Comparison of ENCODE assay signal across 9 cellular contexts in the genomic region with DNA sequence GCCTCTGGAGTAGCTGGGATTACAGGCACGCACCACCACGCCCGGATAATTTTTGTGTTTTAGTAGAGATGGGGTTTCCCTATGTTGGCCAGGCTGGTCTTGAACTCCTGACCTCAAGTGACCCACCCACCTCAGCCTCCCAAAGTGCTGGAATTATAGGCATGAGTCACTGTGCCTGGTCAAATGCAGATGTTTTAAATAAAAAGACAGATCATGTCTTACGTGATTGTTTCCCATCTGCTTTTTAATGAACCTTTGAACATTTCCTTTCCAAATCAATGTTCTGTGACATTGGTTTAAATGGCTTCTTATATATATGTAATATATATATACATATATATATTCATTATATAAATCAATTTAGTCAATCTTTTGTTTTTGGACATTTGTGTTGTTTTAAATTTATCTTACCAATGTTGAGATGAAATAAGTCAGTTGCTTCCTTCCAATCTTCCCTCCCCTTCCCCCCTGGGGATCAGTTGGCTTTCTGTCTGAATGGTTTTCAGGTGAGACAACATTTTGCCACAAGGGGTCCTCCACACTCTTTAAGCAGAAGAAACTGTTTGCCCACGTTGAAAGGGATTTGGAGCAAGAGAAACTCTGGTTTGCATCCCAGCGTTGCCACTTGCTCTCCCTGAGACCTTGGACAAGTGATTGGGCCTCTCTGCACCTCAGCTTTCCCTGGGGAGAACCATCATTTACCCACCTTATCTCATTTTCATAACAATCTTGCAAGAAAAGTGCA. TPM values are rescaled to one million over a fixed set of nuclear protein-coding genes. Genes with fewer than 3 reads are reported as not detected.
DNase-seq lines count a peak whose midpoint lies in the region; ATAC-seq and TF ChIP-seq lines count a peak whose summit lies in the region.
"Had no signal": no experiment of that assay in that cellular context is flagged by ENCODE, and none has a peak within 500 bp of the region (broad histone marks: within the 10 kb centered on the region; RNA-seq: fewer than 3 reads in every experiment).

No MANE protein-coding gene starts in this region.

- H3K79me2 ChIP-seq in neural progenitor cell (ENCODE audit: low read depth): no peaks in the 10 kb centered on the region

- CTCF ChIA-PET in WTC11 (lab: Charles Lee): interaction anchor here (0.6 to 1.9 kb wide), 14 partner anchors 18 to 623 kb away, joined by 3 to 11 read pairs (median 3); no protein-coding TSS in a partner anchor

- H3K9me3 Mint-ChIP-seq in WTC11 (0 out of 2 replicates have a peak, but pooled peaks cover 3% of the 10 kb centered on the region), neural progenitor cell (no peaks in the 10 kb centered on the region)

- H3K27ac Mint-ChIP-seq in WTC11: no peak overlapping the region
- H3K27ac Mint-ChIP-seq in neural progenitor cell: no peak overlapping the region
- H3K27ac Mint-ChIP-seq: naive B cell had no signal

- no peak overlapping the region for H3K4me3 Mint-ChIP-seq in WTC11
- no peak overlapping the region for H3K4me3 Mint-ChIP-seq in neural progenitor cell
- H3K4me3 Mint-ChIP-seq: naive B cell had no signal

- no peak for TF ChIP-seq EP300 in suprapubic skin (IDR thresholded peaks at IDR 0.05)

- 0 out of 2 replicates have a peak, but pooled peaks cover 3% of the 10 kb centered on the region for H3K4me1 Mint-ChIP-seq in WTC11
- peaks cover 3% of the 10 kb centered on the region for H3K4me1 Mint-ChIP-seq in neural progenitor cell

- no peak for TF ChIP-seq CTCF in WTC11 (IDR thresholded peaks at IDR 0.05)
- TF ChIP-seq CTCF in neural progenitor cell (IDR thresholded peaks at IDR 0.05): peak; percentile 67
- no peak for TF ChIP-seq CTCF in suprapubic skin (IDR thresholded peaks at IDR 0.05)

- POLR2A ChIA-PET in WTC11 (lab: Charles Lee): no interaction called here

- peak; percentile 35 to 77 (median 75) for DNase-seq in NCI-H1417 (lab: John Stamatoyannopoulos, UW)
- DNase-seq in NCI-H1417 treated with DMSO at 0.1 percent for 48 hours (lab: John Stamatoyannopoulos, UW): no peak
- DNase-seq in NCI-H1105 treated with DMSO at 0.1 percent for 48 hours (lab: John Stamatoyannopoulos, UW): peak; percentile 75
- DNase-seq in WTC11 (ENCODE audit: low spot score): peak; percentile 52
- peak; percentile 77 for DNase-seq in neural progenitor cell (ENCODE audit: low spot score)
- DNase-seq in activated effector memory CD4-positive, alpha-beta T cell treated with Interleukin-2 at 50 U/mL for 16 hours: no peak
- DNase-seq in suprapubic skin (ENCODE audit: low spot score in 2 of 2): no peak
- DNase-seq in dermis blood vessel endothelial cell: no peak
- DNase-seq: naive B cell had no signal

- H4K20me1 ChIP-seq in neural progenitor cell (ENCODE audit: low read depth): no peaks in the 10 kb centered on the region

- no peak for TF ChIP-seq POLR2A in suprapubic skin (IDR thresholded peaks at IDR 0.05)

- H3K36me3 ChIP-seq in neural progenitor cell (no peaks in the 10 kb centered on the region), suprapubic skin (no peaks in the 10 kb centered on the region)

- peak; percentile 80 for ATAC-seq in WTC11

- no peak overlapping the region for H3K4me2 ChIP-seq in neural progenitor cell

- H2AFZ ChIP-seq in neural progenitor cell (replicated peaks): no peak overlapping the region

- H3K4me1 ChIP-seq in neural progenitor cell (no peaks in the 10 kb centered on the region), suprapubic skin (no peaks in the 10 kb centered on the region)

- H3K9me3 ChIP-seq in neural progenitor cell (ENCODE audit: low read depth) (no peaks in the 10 kb centered on the region), suprapubic skin (no peaks in the 10 kb centered on the region)

- H3K27ac ChIP-seq in neural progenitor cell: no peak overlapping the region
- H3K27ac ChIP-seq in suprapubic skin: no peak overlapping the region

- H3K9ac ChIP-seq in neural progenitor cell: no peak overlapping the region

- H3K27me3 ChIP-seq in neural progenitor cell: peaks cover 47% of the 10 kb centered on the region
- peaks cover 10% of the 10 kb centered on the region for H3K27me3 ChIP-seq in suprapubic skin

- WGBS in suprapubic skin: 30% methylated on average over 6 of the region's 6 CpGs

- no peak overlapping the region for H3K4me3 ChIP-seq in neural progenitor cell
- H3K4me3 ChIP-seq in suprapubic skin: no peak overlapping the region

- H3K27me3 Mint-ChIP-seq in WTC11 (ENCODE audit: low read depth): peaks cover 8% of the 10 kb centered on the region
- peaks cover 14% of the 10 kb centered on the region for H3K27me3 Mint-ChIP-seq in neural progenitor cell (ENCODE audit: insufficient read depth, low read depth)

- H3K36me3 Mint-ChIP-seq in WTC11 (no peaks in the 10 kb centered on the region; the same call in 1 of the 2 replicates), neural progenitor cell (no peaks in the 10 kb centered on the region)
- H3K36me3 Mint-ChIP-seq: naive B cell had no signal

- no peaks in the 10 kb centered on the region for H3F3A ChIP-seq in neural progenitor cell (ENCODE audit: low read depth)

TF ChIP-seq in WTC11, 78 proteins besides CTCF, POLR2A, EP300 and RAD21:
- TF ChIP-seq ESRRA (CRISPR knock-in tag; IDR thresholded peaks at IDR 0.05; ENCODE audit: borderline replicate concordance) (no peak), TEAD4 (CRISPR knock-in tag; IDR thresholded peaks at IDR 0.05) (no peak), TEAD1 (CRISPR knock-in tag; IDR thresholded peaks at IDR 0.05) (no peak), NR1H2 (CRISPR knock-in tag; IDR thresholded peaks at IDR 0.05) (no peak), OVOL2 (CRISPR knock-in tag; IDR thresholded peaks at IDR 0.05; ENCODE audit: borderline replicate concordance) (no peak), RORB (CRISPR knock-in tag; IDR thresholded peaks at IDR 0.05) (no peak), FOXK1 (CRISPR knock-in tag; IDR thresholded peaks at IDR 0.05) (no peak), PRRX2 (CRISPR knock-in tag; IDR thresholded peaks at IDR 0.05) (no peak)
- TF ChIP-seq, protein P1, sequence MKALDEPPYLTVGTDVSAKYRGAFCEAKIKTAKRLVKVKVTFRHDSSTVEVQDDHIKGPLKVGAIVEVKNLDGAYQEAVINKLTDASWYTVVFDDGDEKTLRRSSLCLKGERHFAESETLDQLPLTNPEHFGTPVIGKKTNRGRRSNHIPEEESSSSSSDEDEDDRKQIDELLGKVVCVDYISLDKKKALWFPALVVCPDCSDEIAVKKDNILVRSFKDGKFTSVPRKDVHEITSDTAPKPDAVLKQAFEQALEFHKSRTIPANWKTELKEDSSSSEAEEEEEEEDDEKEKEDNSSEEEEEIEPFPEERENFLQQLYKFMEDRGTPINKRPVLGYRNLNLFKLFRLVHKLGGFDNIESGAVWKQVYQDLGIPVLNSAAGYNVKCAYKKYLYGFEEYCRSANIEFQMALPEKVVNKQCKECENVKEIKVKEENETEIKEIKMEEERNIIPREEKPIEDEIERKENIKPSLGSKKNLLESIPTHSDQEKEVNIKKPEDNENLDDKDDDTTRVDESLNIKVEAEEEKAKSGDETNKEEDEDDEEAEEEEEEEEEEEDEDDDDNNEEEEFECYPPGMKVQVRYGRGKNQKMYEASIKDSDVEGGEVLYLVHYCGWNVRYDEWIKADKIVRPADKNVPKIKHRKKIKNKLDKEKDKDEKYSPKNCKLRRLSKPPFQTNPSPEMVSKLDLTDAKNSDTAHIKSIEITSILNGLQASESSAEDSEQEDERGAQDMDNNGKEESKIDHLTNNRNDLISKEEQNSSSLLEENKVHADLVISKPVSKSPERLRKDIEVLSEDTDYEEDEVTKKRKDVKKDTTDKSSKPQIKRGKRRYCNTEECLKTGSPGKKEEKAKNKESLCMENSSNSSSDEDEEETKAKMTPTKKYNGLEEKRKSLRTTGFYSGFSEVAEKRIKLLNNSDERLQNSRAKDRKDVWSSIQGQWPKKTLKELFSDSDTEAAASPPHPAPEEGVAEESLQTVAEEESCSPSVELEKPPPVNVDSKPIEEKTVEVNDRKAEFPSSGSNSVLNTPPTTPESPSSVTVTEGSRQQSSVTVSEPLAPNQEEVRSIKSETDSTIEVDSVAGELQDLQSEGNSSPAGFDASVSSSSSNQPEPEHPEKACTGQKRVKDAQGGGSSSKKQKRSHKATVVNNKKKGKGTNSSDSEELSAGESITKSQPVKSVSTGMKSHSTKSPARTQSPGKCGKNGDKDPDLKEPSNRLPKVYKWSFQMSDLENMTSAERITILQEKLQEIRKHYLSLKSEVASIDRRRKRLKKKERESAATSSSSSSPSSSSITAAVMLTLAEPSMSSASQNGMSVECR (CRISPR knock-in tag; IDR thresholded peaks at IDR 0.05; ENCODE audit: borderline replicate concordance): no peak
TF ChIP-seq in WTC11: peak in this region for 0.

RNA-seq across cellular contexts. Expression of a gene that starts 47.6 kb away (rescaled TPM):
- total RNA-seq in WTC11 (2021): 41.2 to 60.1 TPM (median 42.0 TPM) in 3 replicates
- total RNA-seq in neural progenitor cell (ENCODE audit: low replicate concordance): 23.5 and 28.7 TPM in 2 replicates
- 10 to 100 TPM; 26.8 to 51.4 (median 28.2) TPM for total RNA-seq in suprapubic skin
- 15.1 and 25.0 TPM in 2 replicates for total RNA-seq in dermis blood vessel endothelial cell

Comparison
In these comparisons a context has a peak if more than half of its experiments do, and no peak if none do; other contexts are left out.
1. DNase-seq: peak in NCI-H1417 (3 of 3), NCI-H1105 treated with DMSO at 0.1 percent for 48 hours (single experiment), WTC11 (single experiment) and neural progenitor cell (single experiment); none in NCI-H1417 treated with DMSO at 0.1 percent for 48 hours (single experiment), activated effector memory CD4-positive, alpha-beta T cell treated with Interleukin-2 at 50 U/mL for 16 hours (single experiment), suprapubic skin (0 of 2) and dermis blood vessel endothelial cell (single experiment).